ENCODE assay signal across 26 cellular contexts in genomic region chr15:54187325-54187724, GRCh38.
"Had no signal": no experiment of that assay in that cellular context is flagged by ENCODE, and none has a peak within 500 bp of the region (broad histone marks: within the 10 kb centered on the region; RNA-seq: fewer than 3 reads in every experiment).

No MANE protein-coding gene starts in this region.

- H3K36me3 ChIP-seq: colonic mucosa, esophagus squamous epithelium, gastroesophageal sphincter, heart left ventricle, left lung, lower lobe of right lung had no signal

- H3K4me2 ChIP-seq: hepatocyte had no signal

- H3K4me1 ChIP-seq: colonic mucosa, esophagus squamous epithelium, gastroesophageal sphincter, heart left ventricle, left lung, lower lobe of right lung had no signal

- DNase-seq: colonic mucosa; cortex of kidney; effector CD8-positive, alpha-beta T cell; effector memory CD8-positive, alpha-beta T cell; endodermal cell; erythroblast; esophagus squamous epithelium; foreskin fibroblast; heart left ventricle; hypothalamus; immature natural killer cell; left cardiac atrium; left lung; left ventricle myocardium superior; lower lobe of right lung; mesenchymal stem cell; mucosa of descending colon; naive B cell; natural killer cell had no signal

- H3K79me2 ChIP-seq: hepatocyte had no signal

- H2AFZ ChIP-seq: hepatocyte had no signal

- H3K9me3 ChIP-seq: colonic mucosa, esophagus squamous epithelium, gastroesophageal sphincter, left lung, lower lobe of right lung, mucosa of descending colon had no signal

- H3K27me3 ChIP-seq: colonic mucosa, esophagus squamous epithelium, gastroesophageal sphincter, heart left ventricle, hepatocyte, left lung had no signal

- H3K27ac ChIP-seq: colonic mucosa, epithelial cell of prostate, esophagus squamous epithelium, gastroesophageal sphincter, heart left ventricle, hepatocyte, left lung, lower lobe of right lung had no signal

- H3K4me3 ChIP-seq: colonic mucosa, esophagus squamous epithelium, gastroesophageal sphincter, heart left ventricle, hepatocyte, left lung, lower lobe of right lung, mucosa of descending colon had no signal

- FAIRE-seq: endometrium, frontal cortex, keratinocyte had no signal

- ATAC-seq: effector memory CD8-positive, alpha-beta T cell; esophagus mucosa; gastroesophageal sphincter; heart left ventricle; left cardiac atrium; left lung; left ventricle myocardium superior; lower lobe of right lung; mucosa of descending colon; natural killer cell had no signal
